Comparison of ENCODE assay signal across 8 cellular contexts in genomic region chr12:3752741-3753486, GRCh38. TPM values are rescaled to one million over a fixed set of nuclear protein-coding genes. Genes with fewer than 3 reads are reported as not detected.
DNase-seq lines count a peak whose midpoint lies in the region; ATAC-seq, FAIRE-seq and TF ChIP-seq lines count a peak whose summit lies in the region.

TSS of gene CRACR2A (minus strand) at chr12:3753109. CDS start at chr12:3696999, 56,110 bp downstream.

- H3K9me3 ChIP-seq in H1 (ENCODE audit: insufficient read depth in 2 of 2, low read depth in 1 of 2, low read length in 1 of 2) (no peaks in the 10 kb centered on the region), muscle layer of duodenum (ENCODE audit: control insufficient read depth in 1 of 2, low read length in 2 of 2) (no peaks in the 10 kb centered on the region)

- CTCF ChIA-PET in H1 (lab: Charles Lee; ENCODE audit: partially characterized antibody) = interaction anchor here (0.6 to 3.5 kb wide), 15 partner anchors 9 to 452 kb away, joined by 3 to 14 read pairs (median 3); no protein-coding TSS in a partner anchor

- peak; percentile 83 for ATAC-seq in HG02610 (IDR thresholded peaks at IDR 0.05; ENCODE audit: unreplicated experiment)
- peak; percentile 83 for ATAC-seq in stimulated activated effector memory CD8-positive, alpha-beta T cell treated with anti-CD3 and anti-CD28 coated beads, Interleukin-12 subunit alpha, Interleukin-12 subunit beta, amount 100 ng/mL, for 72 hours

- no peak within 1 kb of the TSS for H3K56ac ChIP-seq in H1 (replicated peaks; ENCODE audit: insufficient read length, low read depth, low read length)

- no peak within 1 kb of the TSS for H4K5ac ChIP-seq in H1 (ENCODE audit: insufficient read length, low read depth, low read length)

- peak within 1 kb of the TSS; percentile 99 for H3K27ac Mint-ChIP-seq in stimulated activated effector memory CD8-positive, alpha-beta T cell treated with anti-CD3 and anti-CD28 coated beads, Interleukin-12 subunit alpha, Interleukin-12 subunit beta, amount 100 ng/mL, for 72 hours

- H2BK5ac ChIP-seq in H1 (ENCODE audit: low read depth, low read length) = 0 out of 2 replicates have a peak within 1 kb of the TSS, but pooled peaks have one; percentile 30

- H2AFZ ChIP-seq in H1 (ENCODE audit: low read length) = peak within 1 kb of the TSS; percentile 31; the same call in 1 of the 2 replicates

- H3K4me3 ChIP-seq in H1 (ENCODE audit: extremely low read depth in 1 of 4, insufficient read depth in 2 of 4, low read depth in 3 of 4, low read length in 4 of 4) (peak within 1 kb of the TSS; percentile 8 to 54 (median 23); a peak in 7 of 8 replicates), muscle layer of duodenum (ENCODE audit: low read depth in 1 of 2, low read length in 2 of 2) (peak within 1 kb of the TSS; percentile 55 to 63)

- POLR2A ChIA-PET in H1 (lab: Charles Lee; ENCODE audit: partially characterized antibody) = interaction anchor here (0.7 to 1.3 kb wide), 3 partner anchors 11 to 82 kb away, joined by 3 read pairs; no protein-coding TSS in a partner anchor

- no peaks in the 10 kb centered on the region for H4K20me1 ChIP-seq in H1 (replicated peaks in 1 of 2; ENCODE audit: control insufficient read depth in 1 of 2, insufficient read depth in 2 of 2, low read length in 2 of 2)

- no peaks in the 10 kb centered on the region; a peak in 1 of 4 replicates for H3K79me2 ChIP-seq in H1 (ENCODE audit: control insufficient read depth in 1 of 2, insufficient read depth in 2 of 2, low read length in 2 of 2)

- peak within 1 kb of the TSS; percentile 89 for H3K4me3 Mint-ChIP-seq in stimulated activated effector memory CD8-positive, alpha-beta T cell treated with anti-CD3 and anti-CD28 coated beads, Interleukin-12 subunit alpha, Interleukin-12 subunit beta, amount 100 ng/mL, for 72 hours

- peak within 1 kb of the TSS; percentile 23 to 67 for H3K4me2 ChIP-seq in H1 (ENCODE audit: insufficient read depth in 1 of 2, low read depth in 2 of 2, low read length in 2 of 2)

- H3K27me3 ChIP-seq in H1 (replicated peaks in 1 of 4; ENCODE audit: control insufficient read depth in 3 of 4, extremely low read depth in 1 of 4, insufficient read depth in 3 of 4, low read length in 3 of 4) (peaks cover 0 to 16% (median 12%) of the 10 kb centered on the region in 4 experiments; a peak in 6 of 7 replicates), muscle layer of duodenum (ENCODE audit: low read depth, low read length) (no peaks in the 10 kb centered on the region)

- peak; percentile 83 for TF ChIP-seq CTCF in GM13977 (IDR thresholded peaks at IDR 0.05; ENCODE audit: extremely low read depth, insufficient read depth, missing control alignments)
- peak; percentile 77 to 98 (median 77) for TF ChIP-seq CTCF in H1 (IDR thresholded peaks at IDR 0.05; ENCODE audit: control extremely low read depth in 1 of 3, insufficient read depth in 1 of 3, low read depth in 1 of 3, low read length in 3 of 3)

- no peak within 1 kb of the TSS for H3K23ac ChIP-seq in H1 (ENCODE audit: insufficient read length)

- H3K36me3 ChIP-seq in H1 (ENCODE audit: control insufficient read depth in 2 of 4, insufficient read depth in 4 of 4, low read length in 3 of 4) (no peaks in the 10 kb centered on the region), muscle layer of duodenum (ENCODE audit: control insufficient read depth in 1 of 2, insufficient read depth in 2 of 2, low read length in 2 of 2) (no peaks in the 10 kb centered on the region)

- peak; percentile 91 for DNase-seq in GM13977 (ENCODE audit: low spot score)
- DNase-seq in NCI-H146 treated with DMSO at 0.1 percent for 48 hours (lab: John Stamatoyannopoulos, UW; ENCODE audit: unreplicated experiment) = peak; percentile 66
- DNase-seq in activated CD4-positive, alpha-beta T cell treated with anti-CD3 and anti-CD28 coated beads, Interleukin-2, amount 50 U/mL, for 24 hours (ENCODE audit: low read depth in 1 of 2, low spot score in 1 of 2) = peak; percentile 71 to 74
- DNase-seq in H1 (ENCODE audit: low read depth in 1 of 2, low spot score in 2 of 2) = peak; percentile 41 to 88
- DNase-seq in stimulated activated effector memory CD8-positive, alpha-beta T cell treated with anti-CD3 and anti-CD28 coated beads, Interleukin-12 subunit alpha, Interleukin-12 subunit beta, amount 100 ng/mL, for 72 hours (ENCODE audit: low spot score in 2 of 2) = peak; percentile 75 to 91
- no peak for DNase-seq in A172 (ENCODE audit: low spot score)

- H3K79me1 ChIP-seq in H1 (ENCODE audit: low read depth, low read length) = no peaks in the 10 kb centered on the region

- no peak within 1 kb of the TSS; the same call in 1 of the 2 replicates for H3K18ac ChIP-seq in H1 (ENCODE audit: extremely low read depth, low read length)

- H2AK5ac ChIP-seq in H1 (ENCODE audit: low read depth, low read length) = peak within 1 kb of the TSS; percentile 61; the same call in 1 of the 2 replicates

- H3K9ac ChIP-seq in H1 (replicated peaks in 1 of 4; ENCODE audit: extremely low read depth in 1 of 4, low read depth in 3 of 4, low read length in 3 of 4) = no peak within 1 kb of the TSS; a peak in 1 of 7 replicates

- no peak within 1 kb of the TSS; the same call in 1 of the 2 replicates for H2BK15ac ChIP-seq in H1 (ENCODE audit: low read length)

- 16% methylated on average over 35 of the region's 62 CpGs; no CpG with 5 or more reads in 1 of the 2 experiments for WGBS in H1 (ENCODE audit: extremely low coverage in 1 of 2, insufficient coverage in 1 of 2, insufficient read length in 1 of 2, insufficient replicate concordance in 2 of 2, low coverage in 1 of 2, low lambda C conversion rate in 2 of 2, missing lambda C conversion rate in 1 of 2), 2 experiments

- H2BK12ac ChIP-seq in H1 (ENCODE audit: low read depth, low read length) = peak within 1 kb of the TSS; percentile 75; the same call in 1 of the 2 replicates

- H3K4me1 Mint-ChIP-seq in stimulated activated effector memory CD8-positive, alpha-beta T cell treated with anti-CD3 and anti-CD28 coated beads, Interleukin-12 subunit alpha, Interleukin-12 subunit beta, amount 100 ng/mL, for 72 hours = peaks cover 66% of the 10 kb centered on the region

- peaks cover 37% of the 10 kb centered on the region for H3K36me3 Mint-ChIP-seq in stimulated activated effector memory CD8-positive, alpha-beta T cell treated with anti-CD3 and anti-CD28 coated beads, Interleukin-12 subunit alpha, Interleukin-12 subunit beta, amount 100 ng/mL, for 72 hours

- in situ Hi-C loops in GM13977 (cut with MboI; ENCODE audit: low pct_unique_long_range_greater_than_20kb, low sequenced_read_pairs, unreplicated experiment) = no loop called here

- H3K4me1 ChIP-seq in H1 (replicated peaks in 1 of 4; ENCODE audit: control insufficient read depth in 3 of 4, insufficient read depth in 4 of 4, low read length in 3 of 4) (peaks cover 0 to 4% (median 3%) of the 10 kb centered on the region in 4 experiments; a peak in 5 of 7 replicates), muscle layer of duodenum (ENCODE audit: control insufficient read depth in 1 of 2, insufficient read depth in 2 of 2, low read length in 2 of 2) (peaks cover 6 to 15% of the 10 kb centered on the region in 2 donors)

- no peak within 1 kb of the TSS for H2BK120ac ChIP-seq in H1 (replicated peaks; ENCODE audit: low read depth, low read length)

- FAIRE-seq in H1 (lab: Jason Lieb, UNC) = no peak

- H3K4ac ChIP-seq in H1 (replicated peaks; ENCODE audit: insufficient read length, low read depth, low read length) = no peak within 1 kb of the TSS

- H3K27ac ChIP-seq in H1 (ENCODE audit: low read depth, low read length) (no peak within 1 kb of the TSS), muscle layer of duodenum (ENCODE audit: low read length) (peak within 1 kb of the TSS; percentile 78)

- TF ChIP-seq POLR2A in H1 (IDR thresholded peaks at IDR 0.05; ENCODE audit: control extremely low read depth in 1 of 2, low read depth in 2 of 2, low read length in 2 of 2) = no peak

- H4K91ac ChIP-seq in H1 (replicated peaks; ENCODE audit: insufficient read length, low read length) = peak within 1 kb of the TSS; percentile 44

- peak within 1 kb of the TSS; percentile 28; the same call in 1 of the 2 replicates for H4K8ac ChIP-seq in H1 (ENCODE audit: extremely low read depth, insufficient read depth, low read length)

- 0 out of 3 replicates have a peak, but pooled peaks of 1 of the 2 experiments have one; percentile 6 for TF ChIP-seq EP300 in H1 (IDR thresholded peaks at IDR 0.05; ENCODE audit: borderline replicate concordance in 1 of 2, low read depth in 2 of 2, low read length in 2 of 2)

- H3K14ac ChIP-seq in H1 (ENCODE audit: insufficient read length) = no peak within 1 kb of the TSS

- no peaks in the 10 kb centered on the region for H3K9me3 Mint-ChIP-seq in stimulated activated effector memory CD8-positive, alpha-beta T cell treated with anti-CD3 and anti-CD28 coated beads, Interleukin-12 subunit alpha, Interleukin-12 subunit beta, amount 100 ng/mL, for 72 hours

- peak; percentile 55 to 72 for TF ChIP-seq RAD21 in H1 (IDR thresholded peaks at IDR 0.05 in 1 of 2, conservative IDR thresholded peaks at IDR 0.05 in 1 of 2; ENCODE audit: low read depth in 2 of 2, low read length in 2 of 2)

- no peak within 1 kb of the TSS for H2BK20ac ChIP-seq in H1 (ENCODE audit: low read length)

- H3K23me2 ChIP-seq in H1 (ENCODE audit: low read depth, low read length) = no peaks in the 10 kb centered on the region; the same call in 1 of the 2 replicates

TF ChIP-seq in H1, 55 proteins besides CTCF, POLR2A, EP300 and RAD21 (continues in another document):
- TF ChIP-seq BCL11A (IDR thresholded peaks at IDR 0.05; ENCODE audit: low read depth in 2 of 2, low read length in 2 of 2) (no peak), SIRT6 (IDR thresholded peaks at IDR 0.05; ENCODE audit: low read length) (no peak), HDAC2 (IDR thresholded peaks at IDR 0.05; ENCODE audit: borderline replicate concordance in 1 of 2, low read depth in 2 of 2, low read length in 2 of 2) (no peak), CBX5 (IDR thresholded peaks at IDR 0.05; ENCODE audit: low read depth, low read length) (no peak), GABPA (IDR thresholded peaks at IDR 0.05; ENCODE audit: borderline replicate concordance, insufficient read depth, low read length) (peak; percentile 75; the same call in 1 of the 2 replicates), GTF2F1 (IDR thresholded peaks at IDR 0.05; ENCODE audit: borderline replicate concordance, low read depth, low read length) (no peak)

RNA-seq across cellular contexts. Expression of gene CRACR2A, which starts in this region (rescaled TPM):
- total RNA-seq in H1 (2021; fragmentation: NEBNext Ultra II Directional; extraction: Animal tissue kit (Norgen Biotek cat#: 25700)) = 3.0 and 3.2 TPM in 2 replicates
- 0.75 and 0.85 TPM in 2 replicates for polyA plus RNA-seq in H1 (2011; rRNA removed)
- polyA plus RNA-seq in H1 (2011; cell fraction: cytosol; rRNA removed) = 1.1 TPM
- 1.9 TPM for polyA plus RNA-seq in H1 (2011; cell fraction: nucleus; rRNA removed)
- polyA plus RNA-seq in H1 (2012, experiment 1 of 2) = 1.1 to 1.8 TPM (median 1.5 TPM) in 4 replicates
- polyA plus RNA-seq in H1 (2012, experiment 2 of 2) = 0.20 TPM
- polyA plus RNA-seq in H1 (2013, experiment 1 of 2) = 0.89 TPM
- 1.0 TPM for polyA plus RNA-seq in H1 (2013, experiment 2 of 2)
- 1.5 and 2.6 TPM in 2 replicates for polyA minus RNA-seq in H1 (2011; rRNA and poly(A)+ RNA removed)
- 0.88 TPM for polyA minus RNA-seq in H1 (2011; cell fraction: cytosol; rRNA and poly(A)+ RNA removed)
- polyA minus RNA-seq in H1 (2011; cell fraction: nucleus; rRNA and poly(A)+ RNA removed) = 3.8 TPM
- not detected in 2 replicates for total RNA-seq in A172 (2014; rRNA removed; shearing (Covaris generic))
